Comparison of ENCODE assay signal across 10 cellular contexts in genomic region chrX:72100051-72100755, GRCh38. TPM values are rescaled to one million over a fixed set of nuclear protein-coding genes. Genes with fewer than 3 reads are reported as not detected.
DNase-seq lines count a peak whose midpoint lies in the region; ATAC-seq, FAIRE-seq and TF ChIP-seq lines count a peak whose summit lies in the region.
"Had no signal": no experiment of that assay in that cellular context is flagged by ENCODE, and none has a peak within 500 bp of the region (broad histone marks: within the 10 kb centered on the region; RNA-seq: fewer than 3 reads in every experiment).

No MANE protein-coding gene starts in this region.

- no peak overlapping the region for H3K4me3 Mint-ChIP-seq in activated naive CD4-positive, alpha-beta T cell treated with anti-CD3 and anti-CD28 coated beads for 36 hours
- H3K4me3 Mint-ChIP-seq in activated T-helper 1 cell treated with anti-CD3 and anti-CD28 coated beads, Interleukin-12 subunit alpha, Interleukin-12 subunit beta, Interleukin-2, Interleukin-4 antibody, amounts not matched to agents 30 ng/mL and 10 ng/mL and 1 ng/mL, durations not matched to agents 14 hours and 24 hours and 36 hours, result peak overlapping the region; percentile 52

- H3K4me1 ChIP-seq in upper lobe of left lung, result peaks cover 7 to 19% (median 13%) of the 10 kb centered on the region in 4 donors

- CTCF ChIA-PET in activated naive CD4-positive, alpha-beta T cell treated with anti-CD3 and anti-CD28 coated beads for 36 hours (lab: Charles Lee), result no interaction called here

- H3K36me3 ChIP-seq in upper lobe of left lung, result no peaks in the 10 kb centered on the region

- no peak for TF ChIP-seq CTCF in upper lobe of left lung (IDR thresholded peaks at IDR 0.05)

- no peak for TF ChIP-seq EP300 in upper lobe of left lung (IDR thresholded peaks at IDR 0.05)

- FAIRE-seq in HTR-8/SVneo (lab: Jason Lieb, UNC), result peak; percentile 83
- FAIRE-seq: colon had no signal

- no peaks in the 10 kb centered on the region for H3K9me3 ChIP-seq in upper lobe of left lung

- 70 to 77% methylated on average over 4 to 13 of the region's 13 CpGs for WGBS in upper lobe of left lung, 2 donors

- intact Hi-C loops in activated naive CD4-positive, alpha-beta T cell treated with anti-CD3 and anti-CD28 coated beads for 36 hours (cut with micrococcal nuclease), result loop anchor here (2.0 kb wide), 2 partner anchors 21 to 81 kb away; no protein-coding TSS in a partner anchor
- intact Hi-C loops in activated T-helper 1 cell treated with anti-CD3 and anti-CD28 coated beads, Interleukin-12 subunit alpha, Interleukin-12 subunit beta, Interleukin-2, Interleukin-4 antibody, amounts not matched to agents 30 ng/mL and 10 ng/mL and 1 ng/mL, durations not matched to agents 14 hours and 24 hours and 36 hours (cut with micrococcal nuclease), result loop anchor here (1.0 to 2.0 kb wide), 2 partner anchors 41 to 82 kb away; no protein-coding TSS in a partner anchor

- ATAC-seq in upper lobe of left lung (ENCODE audit: low FRiP score in 2 of 2) (peak in 1 of 2 donors; percentile 5), HG02588 (IDR thresholded peaks at IDR 0.05; ENCODE audit: unreplicated experiment) (no peak)

- H3K4me1 Mint-ChIP-seq in activated naive CD4-positive, alpha-beta T cell treated with anti-CD3 and anti-CD28 coated beads for 36 hours (ENCODE audit: low read depth), result peaks cover 25% of the 10 kb centered on the region
- peaks cover 57% of the 10 kb centered on the region for H3K4me1 Mint-ChIP-seq in activated T-helper 1 cell treated with anti-CD3 and anti-CD28 coated beads, Interleukin-12 subunit alpha, Interleukin-12 subunit beta, Interleukin-2, Interleukin-4 antibody, amounts not matched to agents 30 ng/mL and 10 ng/mL and 1 ng/mL, durations not matched to agents 14 hours and 24 hours and 36 hours (ENCODE audit: low read depth)

- H3K27ac Mint-ChIP-seq in activated naive CD4-positive, alpha-beta T cell treated with anti-CD3 and anti-CD28 coated beads for 36 hours, result no peak overlapping the region
- H3K27ac Mint-ChIP-seq in activated T-helper 1 cell treated with anti-CD3 and anti-CD28 coated beads, Interleukin-12 subunit alpha, Interleukin-12 subunit beta, Interleukin-2, Interleukin-4 antibody, amounts not matched to agents 30 ng/mL and 10 ng/mL and 1 ng/mL, durations not matched to agents 14 hours and 24 hours and 36 hours, result no peak overlapping the region
- H3K27ac Mint-ChIP-seq: activated naive CD4-positive, alpha-beta T cell treated with anti-CD3 and anti-CD28 coated beads, Interleukin-2, amount 50 U/mL, for 24 hours had no signal

- peaks cover 17% of the 10 kb centered on the region for H3K27me3 Mint-ChIP-seq in activated naive CD4-positive, alpha-beta T cell treated with anti-CD3 and anti-CD28 coated beads for 36 hours (ENCODE audit: low read depth)
- peaks cover 42% of the 10 kb centered on the region for H3K27me3 Mint-ChIP-seq in activated T-helper 1 cell treated with anti-CD3 and anti-CD28 coated beads, Interleukin-12 subunit alpha, Interleukin-12 subunit beta, Interleukin-2, Interleukin-4 antibody, amounts not matched to agents 30 ng/mL and 10 ng/mL and 1 ng/mL, durations not matched to agents 14 hours and 24 hours and 36 hours (ENCODE audit: insufficient read depth)

- peak; percentile 13 for DNase-seq in activated naive CD4-positive, alpha-beta T cell treated with Interleukin-2 at 50 U/mL for 16 hours
- no peak for DNase-seq in activated naive CD4-positive, alpha-beta T cell treated with anti-CD3 and anti-CD28 coated beads for 36 hours
- no peak for DNase-seq in HTR-8/SVneo (ENCODE audit: insufficient read length, low spot score)
- DNase-seq in activated T-helper 1 cell treated with anti-CD3 and anti-CD28 coated beads, Interleukin-12 subunit alpha, Interleukin-12 subunit beta, Interleukin-2, Interleukin-4 antibody, amounts not matched to agents 30 ng/mL and 10 ng/mL and 1 ng/mL, durations not matched to agents 14 hours and 24 hours and 36 hours (ENCODE audit: low spot score), result no peak
- DNase-seq in upper lobe of left lung, result no peak
- DNase-seq in stimulated activated CD4-positive, alpha-beta T cell treated with anti-CD3 and anti-CD28 coated beads, Interleukin-15, amount 100 ng/mL, for 24 hours, result no peak
- DNase-seq in pons (ENCODE audit: low spot score), result no peak

- H3K36me3 Mint-ChIP-seq in activated naive CD4-positive, alpha-beta T cell treated with anti-CD3 and anti-CD28 coated beads for 36 hours (ENCODE audit: low read depth), result no peaks in the 10 kb centered on the region
- H3K36me3 Mint-ChIP-seq in activated T-helper 1 cell treated with anti-CD3 and anti-CD28 coated beads, Interleukin-12 subunit alpha, Interleukin-12 subunit beta, Interleukin-2, Interleukin-4 antibody, amounts not matched to agents 30 ng/mL and 10 ng/mL and 1 ng/mL, durations not matched to agents 14 hours and 24 hours and 36 hours (ENCODE audit: low read depth), result no peaks in the 10 kb centered on the region
- H3K36me3 Mint-ChIP-seq: activated naive CD4-positive, alpha-beta T cell treated with anti-CD3 and anti-CD28 coated beads, Interleukin-2, amount 50 U/mL, for 24 hours had no signal

- no peaks in the 10 kb centered on the region for H3K9me3 Mint-ChIP-seq in activated naive CD4-positive, alpha-beta T cell treated with anti-CD3 and anti-CD28 coated beads for 36 hours
- no peaks in the 10 kb centered on the region for H3K9me3 Mint-ChIP-seq in activated T-helper 1 cell treated with anti-CD3 and anti-CD28 coated beads, Interleukin-12 subunit alpha, Interleukin-12 subunit beta, Interleukin-2, Interleukin-4 antibody, amounts not matched to agents 30 ng/mL and 10 ng/mL and 1 ng/mL, durations not matched to agents 14 hours and 24 hours and 36 hours
- H3K9me3 Mint-ChIP-seq: activated naive CD4-positive, alpha-beta T cell treated with anti-CD3 and anti-CD28 coated beads, Interleukin-2, amount 50 U/mL, for 24 hours had no signal

- H3K4me3 ChIP-seq in upper lobe of left lung, result no peak overlapping the region

- no peaks in the 10 kb centered on the region for H3K27me3 ChIP-seq in upper lobe of left lung

- peak overlapping the region in 3 of 4 donors; percentile 24 to 65 (median 52) for H3K27ac ChIP-seq in upper lobe of left lung

- no peak for TF ChIP-seq POLR2A in upper lobe of left lung (IDR thresholded peaks at IDR 0.05)

RNA-seq across cellular contexts. Expression of gene RTL5, which starts 31.5 kb away (rescaled TPM):
- under 1 TPM; 0.10 TPM for total RNA-seq in activated naive CD4-positive, alpha-beta T cell treated with anti-CD3 and anti-CD28 coated beads for 36 hours
- total RNA-seq in activated T-helper 1 cell treated with anti-CD3 and anti-CD28 coated beads, Interleukin-12 subunit alpha, Interleukin-12 subunit beta, Interleukin-2, Interleukin-4 antibody, amounts not matched to agents 30 ng/mL and 10 ng/mL and 1 ng/mL, durations not matched to agents 14 hours and 24 hours and 36 hours, result 0.26 and 0.29 TPM in 2 replicates
- 10 to 100 TPM in 2 of 6 donors, 1 to 10 TPM in 4; 2.7 to 15.7 (median 6.4) TPM for total RNA-seq in upper lobe of left lung
